In genomic region chr19:690203-690602, GRCh38 we compare ENCODE assay signal across 17 cellular contexts. TPM values are rescaled to one million over a fixed set of nuclear protein-coding genes. Genes with fewer than 3 reads are reported as not detected.
DNase-seq lines count a peak whose midpoint lies in the region; ATAC-seq and TF ChIP-seq lines count a peak whose summit lies in the region.
"Had no signal": no experiment of that assay in that cellular context is flagged by ENCODE, and none has a peak within 500 bp of the region (broad histone marks: within the 10 kb centered on the region; RNA-seq: fewer than 3 reads in every experiment).

No MANE protein-coding gene starts in this region.

- peak; percentile 76 for DNase-seq in Right ventricle myocardium inferior (ENCODE audit: missing footprints)
- no peak for DNase-seq in right atrium auricular region (ENCODE audit: low spot score)
- peak; percentile 43 for DNase-seq in endodermal cell
- DNase-seq in left ventricle myocardium superior, result peak; percentile 76
- DNase-seq in NOMO-1 treated with dmso at 0.1 percent for 144 hours (lab: John Stamatoyannopoulos, UW; ENCODE audit: unreplicated experiment), result no peak
- no peak for DNase-seq in activated T-cell treated with anti-CD3 and anti-CD28 coated beads, Interleukin-2, amount 50 U/mL, for 1 hour
- DNase-seq: Caco-2; CD8-positive, alpha-beta memory T cell; DND-41; GF-D8; GM23248; H7; IMR-90 had no signal

- no peaks in the 10 kb centered on the region for H3K9me3 Mint-ChIP-seq in endodermal cell
- H3K9me3 Mint-ChIP-seq: CD8-positive, alpha-beta memory T cell had no signal

- no peak overlapping the region for H3K9ac ChIP-seq in endodermal cell (ENCODE audit: extremely low read depth, low read length, poor library complexity, severe bottlenecking)
- H3K9ac ChIP-seq: BLaER1, GM23248 had no signal

- H3K27ac ChIP-seq in right atrium auricular region (no peak overlapping the region), endodermal cell (ENCODE audit: low read depth, low read length) (no peak overlapping the region)
- H3K27ac ChIP-seq: 22Rv1, BLaER1, GM23248 had no signal

- H3K9me3 ChIP-seq in right atrium auricular region, result no peaks in the 10 kb centered on the region
- no peaks in the 10 kb centered on the region for H3K9me3 ChIP-seq in endodermal cell (ENCODE audit: control insufficient read depth, low read length)
- H3K9me3 ChIP-seq: Caco-2 had no signal

- H3K27ac Mint-ChIP-seq in endodermal cell, result no peak overlapping the region

- H3K27me3 Mint-ChIP-seq in endodermal cell (ENCODE audit: insufficient read depth), result peaks cover 4% of the 10 kb centered on the region

- WGBS in endodermal cell (ENCODE audit: insufficient coverage in 1 of 2, insufficient read length in 1 of 2), 2 experiments, result 80 to 81% methylated on average over 14 to 18 of the region's 18 CpGs

- H3K4me3 Mint-ChIP-seq in endodermal cell, result no peak overlapping the region
- H3K4me3 Mint-ChIP-seq: CD8-positive, alpha-beta memory T cell had no signal

- intact Hi-C loops in Right ventricle myocardium inferior (cut with DNase I) (no loop called here), left ventricle myocardium superior (cut with micrococcal nuclease) (no loop called here)

- H3K4me1 ChIP-seq in right atrium auricular region (no peaks in the 10 kb centered on the region), endodermal cell (ENCODE audit: control insufficient read depth, insufficient read depth, low read length) (no peaks in the 10 kb centered on the region)
- H3K4me1 ChIP-seq: Caco-2 had no signal

- ATAC-seq in Right ventricle myocardium inferior (peak; percentile 73), left ventricle myocardium superior (peak; percentile 66), GM21381 (IDR thresholded peaks at IDR 0.05; ENCODE audit: unreplicated experiment) (no peak)

- no peaks in the 10 kb centered on the region for H3K4me1 Mint-ChIP-seq in endodermal cell

- H3K36me3 ChIP-seq in right atrium auricular region, result no peaks in the 10 kb centered on the region
- H3K36me3 ChIP-seq in endodermal cell (ENCODE audit: control insufficient read depth, insufficient read depth, low read length), result no peaks in the 10 kb centered on the region
- H3K36me3 ChIP-seq: BLaER1 had no signal

- H3K27me3 ChIP-seq in right atrium auricular region (no peaks in the 10 kb centered on the region), endodermal cell (ENCODE audit: control insufficient read depth, insufficient read depth, low read length, poor library complexity, severe bottlenecking) (no peaks in the 10 kb centered on the region)

- TF ChIP-seq CTCF in right atrium auricular region (IDR thresholded peaks at IDR 0.05) (no peak), endodermal cell (conservative IDR thresholded peaks at IDR 0.05) (no peak)

- H3K4me3 ChIP-seq in right atrium auricular region (no peak overlapping the region), endodermal cell (ENCODE audit: low read length) (no peak overlapping the region)
- H3K4me3 ChIP-seq: BLaER1, GM23248 had no signal

- H3K36me3 Mint-ChIP-seq in endodermal cell (ENCODE audit: low read depth), result no peaks in the 10 kb centered on the region
- H3K36me3 Mint-ChIP-seq: CD8-positive, alpha-beta memory T cell had no signal

RNA-seq across cellular contexts. Expression of gene PRSS57, which starts 5.0 kb away (rescaled TPM):
- not detected for total RNA-seq in Right ventricle myocardium inferior
- not detected for total RNA-seq in right atrium auricular region
- total RNA-seq in endodermal cell, result not detected
- not detected for polyA plus RNA-seq in endodermal cell (2013, experiment 1 of 2)
- not detected for polyA plus RNA-seq in endodermal cell (2013, experiment 2 of 2)
- not detected for total RNA-seq in left ventricle myocardium superior
- total RNA-seq: A673; Caco-2; CD8-positive, alpha-beta memory T cell; GM23248; H7; IMR-90 had no signal
- polyA plus RNA-seq: CD8-positive, alpha-beta memory T cell; GM23248; IMR-90 had no signal

RNA-seq across cellular contexts. Expression of gene FSTL3, which starts 14.0 kb away (rescaled TPM):
- total RNA-seq in Right ventricle myocardium inferior (37.1 TPM), right atrium auricular region (100 to 1,000 TPM in 1 of 2 donors, 10 to 100 TPM in 1; 64.4 to 437 TPM), endodermal cell (10 to 100 TPM in 1 of 2 donors, 1 to 10 TPM in 1; 9.8 to 14.1 TPM), left ventricle myocardium superior (24.6 TPM)
- polyA plus RNA-seq in endodermal cell (2013, experiment 1 of 2), result 8.7 TPM
- polyA plus RNA-seq in endodermal cell (2013, experiment 2 of 2), result 9.6 TPM

RNA-seq across cellular contexts. Expression of gene PALM, which starts 18.5 kb away (rescaled TPM):
- total RNA-seq in Right ventricle myocardium inferior, result 34.0 TPM
- 10 to 100 TPM; 28.7 to 64.9 TPM for total RNA-seq in right atrium auricular region
- 10 to 100 TPM; 32.9 to 40.8 TPM for total RNA-seq in endodermal cell
- polyA plus RNA-seq in endodermal cell (2013, experiment 1 of 2), result 101 TPM
- 88.7 TPM for polyA plus RNA-seq in endodermal cell (2013, experiment 2 of 2)
- 30.1 TPM for total RNA-seq in left ventricle myocardium superior
- total RNA-seq: CD8-positive, alpha-beta memory T cell had no signal
- polyA plus RNA-seq: CD8-positive, alpha-beta memory T cell had no signal

RNA-seq across cellular contexts. Expression of gene RNF126, which starts 27.2 kb away (rescaled TPM):
- total RNA-seq in Right ventricle myocardium inferior (19.7 TPM), right atrium auricular region (10 to 100 TPM; 53.3 to 68.5 TPM), endodermal cell (10 to 100 TPM; 49.1 to 66.4 TPM), left ventricle myocardium superior (24.4 TPM)
- polyA plus RNA-seq in endodermal cell (2013, experiment 1 of 2), result 59.6 TPM
- polyA plus RNA-seq in endodermal cell (2013, experiment 2 of 2), result 56.3 TPM

RNA-seq across cellular contexts. Expression of gene FGF22, which starts 50.5 kb away (rescaled TPM):
- total RNA-seq in Right ventricle myocardium inferior, result not detected
- total RNA-seq in right atrium auricular region, result under 1 TPM; 0.35 to 0.37 TPM
- under 1 TPM; 0.81 to 0.82 TPM for total RNA-seq in endodermal cell
- polyA plus RNA-seq in endodermal cell (2013, experiment 1 of 2), result 0.21 TPM
- not detected for polyA plus RNA-seq in endodermal cell (2013, experiment 2 of 2)
- total RNA-seq in left ventricle myocardium superior, result not detected
- total RNA-seq: H7, IMR-90 had no signal
- polyA plus RNA-seq: CD8-positive, alpha-beta memory T cell; GM23248 had no signal

Comparison
In these comparisons a context has a peak if more than half of its experiments do, and no peak if none do; other contexts are left out.
1. DNase-seq: peak in Right ventricle myocardium inferior (single experiment), endodermal cell (single experiment) and left ventricle myocardium superior (single experiment); none in right atrium auricular region (single experiment), NOMO-1 treated with dmso at 0.1 percent for 144 hours (single experiment) and activated T-cell treated with anti-CD3 and anti-CD28 coated beads, Interleukin-2, amount 50 U/mL, for 1 hour (single experiment).